11 cellular contexts compared by ENCODE assay signal in the genomic region with DNA sequence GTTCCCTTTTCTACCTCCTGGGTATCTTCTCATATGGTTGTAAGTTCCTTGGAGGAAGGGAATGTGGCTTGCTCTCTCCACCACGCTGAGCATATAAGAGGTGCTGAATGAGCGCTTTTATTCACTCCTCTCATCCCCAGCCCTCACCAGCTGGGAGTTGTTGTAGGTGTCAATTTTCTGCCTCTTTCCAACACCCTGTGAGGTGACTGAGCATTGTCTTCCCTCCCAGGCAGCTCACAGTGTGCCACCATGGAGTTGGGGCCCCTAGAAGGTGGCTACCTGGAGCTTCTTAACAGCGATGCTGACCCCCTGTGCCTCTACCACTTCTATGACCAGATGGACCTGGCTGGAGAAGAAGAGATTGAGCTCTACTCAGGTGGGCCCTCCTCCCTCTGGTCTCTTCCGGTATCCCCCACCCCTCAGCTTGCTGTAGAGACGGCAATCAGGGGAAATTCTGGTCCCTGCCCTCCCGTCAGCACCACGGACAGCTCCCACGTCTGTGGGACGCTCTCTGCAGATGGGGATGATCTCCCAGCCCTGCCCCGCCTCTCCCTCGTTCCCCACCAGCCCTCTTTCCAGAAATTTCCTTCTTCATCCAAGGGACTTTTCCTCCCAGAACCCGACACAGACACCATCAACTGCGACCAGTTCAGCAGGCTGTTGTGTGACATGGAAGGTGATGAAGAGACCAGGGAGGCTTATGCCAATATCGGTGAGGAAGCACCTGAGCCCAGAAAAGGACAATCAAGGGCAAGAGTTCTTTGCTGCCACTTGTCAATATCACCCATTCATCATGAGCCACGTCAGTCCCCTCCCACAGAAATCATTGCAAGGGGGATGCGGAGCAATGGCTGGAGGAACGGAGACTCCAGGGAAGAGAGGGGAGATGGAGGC. TPM values are rescaled to one million over a fixed set of nuclear protein-coding genes. Genes with fewer than 3 reads are reported as not detected.
A peak's percentile ranks its signal among the peaks of the same experiment; 100 is the strongest.
DNase-seq lines count a peak whose midpoint lies in the region; ATAC-seq and TF ChIP-seq lines count a peak whose summit lies in the region.
"Had no signal": no experiment of that assay in that cellular context is flagged by ENCODE, and none has a peak within 500 bp of the region (broad histone marks: within the 10 kb centered on the region; RNA-seq: fewer than 3 reads in every experiment).

No MANE protein-coding gene starts in this region.

- peaks cover 77 to 95% of the 10 kb centered on the region in 2 donors for H3K4me1 Mint-ChIP-seq in stimulated activated naive B cell treated with anti-CD40 and anti-IgM and Interleukin-4, amounts not matched to agents 10 μg/mL and 1 μg/mL and 100 μg/mL, for 72 hours

- peak overlapping the region; percentile 95 for H3K27ac Mint-ChIP-seq in stimulated activated naive B cell treated with anti-CD40 and anti-IgM and Interleukin-4, amounts not matched to agents 10 μg/mL and 1 μg/mL and 100 μg/mL, for 72 hours
- H3K27ac Mint-ChIP-seq: activated naive CD4-positive, alpha-beta T cell treated with anti-CD3 and anti-CD28 coated beads, Interleukin-2, amount 50 U/mL, for 72 hours; natural killer cell treated with Interleukin-12 subunit alpha and Interleukin-12 subunit beta and Interleukin-15 and Interleukin-18, amount 100 ng/mL, for 72 hours had no signal

- TF ChIP-seq POLR2A in uterus (IDR thresholded peaks at IDR 0.05), result no peak

- intact Hi-C loops in uterus (cut with DNase I; ENCODE audit: low total_unique reads), result no loop called here

- TF ChIP-seq CTCF in fibroblast of villous mesenchyme (IDR thresholded peaks at IDR 0.05; ENCODE audit: insufficient read depth, low read depth, low read length), result no peak
- TF ChIP-seq CTCF in uterus (IDR thresholded peaks at IDR 0.05), result no peak

- no peaks in the 10 kb centered on the region for H3K36me3 ChIP-seq in uterus

- H3K27me3 Mint-ChIP-seq in stimulated activated naive B cell treated with anti-CD40 and anti-IgM and Interleukin-4, amounts not matched to agents 10 μg/mL and 1 μg/mL and 100 μg/mL, for 72 hours, result no peaks in the 10 kb centered on the region
- H3K27me3 Mint-ChIP-seq: CD8-positive, alpha-beta memory T cell; natural killer cell treated with Interleukin-12 subunit alpha and Interleukin-12 subunit beta and Interleukin-15 and Interleukin-18, amount 100 ng/mL, for 72 hours had no signal

- H3K36me3 Mint-ChIP-seq in stimulated activated naive B cell treated with anti-CD40 and anti-IgM and Interleukin-4, amounts not matched to agents 10 μg/mL and 1 μg/mL and 100 μg/mL, for 72 hours, result peaks cover 73 to 89% of the 10 kb centered on the region in 2 donors
- H3K36me3 Mint-ChIP-seq: activated naive CD4-positive, alpha-beta T cell treated with anti-CD3 and anti-CD28 coated beads, Interleukin-2, amount 50 U/mL, for 72 hours had no signal

- H3K4me3 Mint-ChIP-seq in stimulated activated naive B cell treated with anti-CD40 and anti-IgM and Interleukin-4, amounts not matched to agents 10 μg/mL and 1 μg/mL and 100 μg/mL, for 72 hours, result peak overlapping the region; percentile 55 to 78
- H3K4me3 Mint-ChIP-seq: natural killer cell treated with Interleukin-12 subunit alpha and Interleukin-12 subunit beta and Interleukin-15 and Interleukin-18, amount 100 ng/mL, for 72 hours had no signal

- DNase-seq in activated T-cell treated with anti-CD3 and anti-CD28 coated beads for 1 hour (ENCODE audit: low read depth) (peak; percentile 22), activated T-cell treated with anti-CD3 and anti-CD28 coated beads for 4 hours (no peak), T1000 (lab: John Stamatoyannopoulos, UW) (peak; percentile 18), fibroblast of villous mesenchyme (ENCODE audit: low read depth) (peak; percentile 45), uterus (no peak)
- DNase-seq in stimulated activated naive B cell treated with anti-CD40 and anti-IgM and Interleukin-4, amounts not matched to agents 10 μg/mL and 1 μg/mL and 100 μg/mL, for 72 hours, result no peak

- no peak for ATAC-seq in stimulated activated naive B cell treated with anti-CD40 and anti-IgM and Interleukin-4, amounts not matched to agents 10 μg/mL and 1 μg/mL and 100 μg/mL, for 72 hours (replicated peaks)
- ATAC-seq in HG03159 (IDR thresholded peaks at IDR 0.05; ENCODE audit: unreplicated experiment) (no peak), HG02852 (IDR thresholded peaks at IDR 0.05; ENCODE audit: unreplicated experiment) (no peak)
- ATAC-seq: activated naive CD4-positive, alpha-beta T cell treated with anti-CD3 and anti-CD28 coated beads, Interleukin-2, amount 50 U/mL, for 72 hours; natural killer cell treated with Interleukin-12 subunit alpha and Interleukin-12 subunit beta and Interleukin-15 and Interleukin-18, amount 100 ng/mL, for 72 hours had no signal

- no peaks in the 10 kb centered on the region for H3K4me1 ChIP-seq in uterus

- H3K27me3 ChIP-seq in uterus, result no peaks in the 10 kb centered on the region

- H3K4me3 ChIP-seq in fibroblast of villous mesenchyme (ENCODE audit: low read depth, low read length), result no peak overlapping the region
- no peak overlapping the region for H3K4me3 ChIP-seq in uterus

- H3K9me3 ChIP-seq in uterus, result no peaks in the 10 kb centered on the region

- H3K9me3 Mint-ChIP-seq in stimulated activated naive B cell treated with anti-CD40 and anti-IgM and Interleukin-4, amounts not matched to agents 10 μg/mL and 1 μg/mL and 100 μg/mL, for 72 hours, result peaks cover 1 to 4% of the 10 kb centered on the region in 2 donors
- H3K9me3 Mint-ChIP-seq: activated naive CD4-positive, alpha-beta T cell treated with anti-CD3 and anti-CD28 coated beads, Interleukin-2, amount 50 U/mL, for 72 hours; CD8-positive, alpha-beta memory T cell; natural killer cell treated with Interleukin-12 subunit alpha and Interleukin-12 subunit beta and Interleukin-15 and Interleukin-18, amount 100 ng/mL, for 72 hours had no signal

- H3K27ac ChIP-seq in uterus, result no peak overlapping the region

RNA-seq across cellular contexts. Expression of a gene that starts 18.3 kb away (rescaled TPM):
- total RNA-seq in fibroblast of villous mesenchyme (under 0.01 TPM in 1 of 2 replicates, not detected in the other), uterus (10 to 100 TPM in 2 of 4 donors, 1 to 10 TPM in 2; 7.1 to 48.3 (median 18.8) TPM)

RNA-seq across cellular contexts. Expression of a gene that starts 47.0 kb away (rescaled TPM):
- total RNA-seq in fibroblast of villous mesenchyme (40.2 and 41.2 TPM in 2 replicates), uterus (10 to 100 TPM; 15.6 to 70.2 (median 42.6) TPM)

RNA-seq across cellular contexts. Expression of a gene that starts 49.1 kb away (rescaled TPM):
- 28.7 and 32.4 TPM in 2 replicates for total RNA-seq in fibroblast of villous mesenchyme
- total RNA-seq in uterus, result 10 to 100 TPM in 3 of 4 donors, 1 to 10 TPM in 1; 7.6 to 65.6 (median 28.0) TPM

Comparison
In these comparisons a context has a peak if more than half of its experiments do, and no peak if none do; other contexts are left out.
1. DNase-seq: peak in activated T-cell treated with anti-CD3 and anti-CD28 coated beads for 1 hour (single experiment), T1000 (single experiment) and fibroblast of villous mesenchyme (single experiment); none in activated T-cell treated with anti-CD3 and anti-CD28 coated beads for 4 hours (single experiment), stimulated activated naive B cell treated with anti-CD40 and anti-IgM and Interleukin-4, amounts not matched to agents 10 μg/mL and 1 μg/mL and 100 μg/mL, for 72 hours (single experiment) and uterus (0 of 2).